In the genomic region with DNA sequence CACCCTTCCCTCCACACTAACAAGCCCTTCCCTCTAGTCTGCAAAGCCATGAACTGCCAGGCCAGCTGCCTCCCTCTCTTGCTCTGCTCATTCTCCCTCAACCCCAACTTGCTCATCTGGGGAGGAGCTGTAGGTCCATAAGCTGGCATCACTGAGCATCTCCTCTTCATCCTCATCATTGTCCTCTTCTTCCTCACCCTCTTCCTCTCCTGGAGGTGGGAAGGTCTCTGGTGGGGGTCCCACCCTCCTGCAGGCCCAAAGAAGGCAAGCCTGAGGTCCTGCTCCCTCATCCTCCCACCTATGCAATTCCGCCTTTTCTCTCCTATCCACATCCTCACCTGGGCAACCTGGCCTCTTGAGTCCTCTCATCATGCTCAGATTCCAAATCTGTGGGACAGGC, we compare ENCODE assay signal across 16 cellular contexts. TPM values are rescaled to one million over a fixed set of nuclear protein-coding genes. Genes with fewer than 3 reads are reported as not detected.
DNase-seq lines count a peak whose midpoint lies in the region; ATAC-seq, FAIRE-seq and TF ChIP-seq lines count a peak whose summit lies in the region.
"Had no signal": no experiment of that assay in that cellular context is flagged by ENCODE, and none has a peak within 500 bp of the region (broad histone marks: within the 10 kb centered on the region; RNA-seq: fewer than 3 reads in every experiment).

No MANE protein-coding gene starts in this region.

- intact Hi-C loops in CD4-positive, alpha-beta T cell (cut with DNase I, micrococcal nuclease) = no loop called here

- POLR2A ChIA-PET in CD4-positive, alpha-beta T cell (lab: Charles Lee) = interaction anchor here (4.9 kb wide), 1 partner anchor 18 kb away, joined by 98 read pairs; the partner anchor contains the start of gene ZNF672

- peaks cover 19% of the 10 kb centered on the region for H3K36me3 Mint-ChIP-seq in CD4-positive, alpha-beta T cell (ENCODE audit: low read depth)
- no peaks in the 10 kb centered on the region for H3K36me3 Mint-ChIP-seq in IgD-negative memory B cell
- peaks cover 13% of the 10 kb centered on the region for H3K36me3 Mint-ChIP-seq in activated naive CD8-positive, alpha-beta T cell
- H3K36me3 Mint-ChIP-seq in nephron progenitor cell (ENCODE audit: low read depth) = peaks cover 19% of the 10 kb centered on the region

- no peak for DNase-seq in CD4-positive, alpha-beta T cell
- DNase-seq in nephron progenitor cell = no peak
- DNase-seq in D721Med (ENCODE audit: insufficient read length, low spot score) = no peak
- DNase-seq: activated gamma-delta T cell; Calu3; effector memory CD8-positive, alpha-beta T cell; left cardiac atrium; NCI-H1417; NCI-H526; SHP77 treated with DMSO at 0.1 percent for 48 hours; testis had no signal

- no peak for TF ChIP-seq CTCF in CD4-positive, alpha-beta T cell (IDR thresholded peaks at IDR 0.05)
- TF ChIP-seq CTCF in nephron progenitor cell (IDR thresholded peaks at IDR 0.05) = no peak
- no peak for TF ChIP-seq CTCF in D721Med (IDR thresholded peaks at IDR 0.05; ENCODE audit: insufficient read depth, missing control alignments)

- no peak for FAIRE-seq in D721Med (lab: Jason Lieb, UNC)

- H3K27ac ChIP-seq in CD4-positive, alpha-beta T cell (ENCODE audit: low read depth, low read length) = no peak overlapping the region
- H3K27ac ChIP-seq: neutrophil, testis had no signal

- peak overlapping the region; percentile 68 for H3K27ac Mint-ChIP-seq in CD4-positive, alpha-beta T cell
- H3K27ac Mint-ChIP-seq in IgD-negative memory B cell (peak overlapping the region in 2 of 3 donors; percentile 33 to 79), nephron progenitor cell (no peak overlapping the region)
- H3K27ac Mint-ChIP-seq in activated naive CD8-positive, alpha-beta T cell = peak overlapping the region; percentile 22

- peak overlapping the region; percentile 3 for H3K4me3 Mint-ChIP-seq in CD4-positive, alpha-beta T cell
- H3K4me3 Mint-ChIP-seq in IgD-negative memory B cell (peak overlapping the region in 1 of 4 donors; percentile 4), nephron progenitor cell (peak overlapping the region; percentile 9)
- no peak overlapping the region for H3K4me3 Mint-ChIP-seq in activated naive CD8-positive, alpha-beta T cell

- H3K27me3 Mint-ChIP-seq in CD4-positive, alpha-beta T cell = no peaks in the 10 kb centered on the region
- no peaks in the 10 kb centered on the region for H3K27me3 Mint-ChIP-seq in IgD-negative memory B cell
- no peaks in the 10 kb centered on the region for H3K27me3 Mint-ChIP-seq in activated naive CD8-positive, alpha-beta T cell
- peaks cover 10% of the 10 kb centered on the region for H3K27me3 Mint-ChIP-seq in nephron progenitor cell (ENCODE audit: low read depth, poor library complexity)
- H3K27me3 Mint-ChIP-seq: effector memory CD8-positive, alpha-beta T cell had no signal

- no peak for ATAC-seq in CD4-positive, alpha-beta T cell (ENCODE audit: poor library complexity)
- ATAC-seq in HG03175 (IDR thresholded peaks at IDR 0.05; ENCODE audit: unreplicated experiment) (no peak), GM21528 (IDR thresholded peaks at IDR 0.05; ENCODE audit: low FRiP score, unreplicated experiment) (no peak)
- ATAC-seq: effector memory CD8-positive, alpha-beta T cell; left cardiac atrium had no signal

- H3K4me1 Mint-ChIP-seq in CD4-positive, alpha-beta T cell (ENCODE audit: low read depth) = peaks cover 49% of the 10 kb centered on the region
- peaks cover 19 to 32% (median 22%) of the 10 kb centered on the region in 3 donors for H3K4me1 Mint-ChIP-seq in IgD-negative memory B cell
- peaks cover 31% of the 10 kb centered on the region for H3K4me1 Mint-ChIP-seq in activated naive CD8-positive, alpha-beta T cell (ENCODE audit: low read depth)
- H3K4me1 Mint-ChIP-seq in nephron progenitor cell = peaks cover 36% of the 10 kb centered on the region

- H3K27me3 ChIP-seq in CD4-positive, alpha-beta T cell (ENCODE audit: control insufficient read depth, insufficient read depth, low read length) = no peaks in the 10 kb centered on the region
- H3K27me3 ChIP-seq: neutrophil, testis had no signal

- H3K9me3 ChIP-seq in CD4-positive, alpha-beta T cell (ENCODE audit: control insufficient read depth, low read length) = no peaks in the 10 kb centered on the region
- H3K9me3 ChIP-seq: neutrophil, testis had no signal

- CTCF ChIA-PET in CD4-positive, alpha-beta T cell (lab: Charles Lee) = interaction anchor here (1.4 kb wide), 1 partner anchor 14 kb away, joined by 3 read pairs; no protein-coding TSS in a partner anchor

- H3K9me3 Mint-ChIP-seq in CD4-positive, alpha-beta T cell = no peaks in the 10 kb centered on the region
- H3K9me3 Mint-ChIP-seq in IgD-negative memory B cell (no peaks in the 10 kb centered on the region), nephron progenitor cell (no peaks in the 10 kb centered on the region)
- no peaks in the 10 kb centered on the region for H3K9me3 Mint-ChIP-seq in activated naive CD8-positive, alpha-beta T cell (ENCODE audit: low read depth)
- H3K9me3 Mint-ChIP-seq: effector memory CD8-positive, alpha-beta T cell had no signal

RNA-seq across cellular contexts. Expression of gene ZNF692, which starts 2.7 kb away (rescaled TPM):
- 10 to 100 TPM; 23.3 to 27.3 TPM for total RNA-seq in CD4-positive, alpha-beta T cell
- 17.0 TPM for polyA plus RNA-seq in IgD-negative memory B cell

RNA-seq across cellular contexts. Expression of gene ZNF672, which starts 18.2 kb away (rescaled TPM):
- total RNA-seq in CD4-positive, alpha-beta T cell = 10 to 100 TPM; 35.9 to 38.4 TPM
- 46.3 TPM for polyA plus RNA-seq in IgD-negative memory B cell

RNA-seq across cellular contexts. Expression of gene SH3BP5L, which starts 30.5 kb away (rescaled TPM):
- total RNA-seq in CD4-positive, alpha-beta T cell = 10 to 100 TPM; 21.7 to 25.2 TPM
- 4.9 TPM for polyA plus RNA-seq in IgD-negative memory B cell

RNA-seq across cellular contexts. Expression of gene PGBD2, which starts 49.9 kb away (rescaled TPM):
- under 1 TPM; 0.78 to 0.85 TPM for total RNA-seq in CD4-positive, alpha-beta T cell
- polyA plus RNA-seq in IgD-negative memory B cell = 16.9 TPM
